In genomic region chr17:17684901-17685774, GRCh38 we compare ENCODE assay signal across 9 cellular contexts.
DNase-seq lines count a peak whose midpoint lies in the region; TF ChIP-seq lines count a peak whose summit lies in the region.
"Had no signal": no experiment of that assay in that cellular context is flagged by ENCODE, and none has a peak within 500 bp of the region (broad histone marks: within the 10 kb centered on the region; RNA-seq: fewer than 3 reads in every experiment).

No MANE protein-coding gene starts in this region.

- peak overlapping the region in 9 of 11 experiments; percentile 26 to 73 (median 70); a peak in 14 of 22 replicates for H3K9ac ChIP-seq in BLaER1 treated with 17β-estradiol and CSF1 and Interleukin-3, amounts not matched to agents 10 nM and 100 nM
- peak overlapping the region in 1 of 2 donors; percentile 44 for H3K9ac ChIP-seq in duodenal mucosa (ENCODE audit: low read depth in 1 of 2, low read length in 2 of 2)

- H3K9me3 ChIP-seq in BLaER1 treated with 17β-estradiol and CSF1 and Interleukin-3, amounts not matched to agents 10 nM and 100 nM (replicated peaks in 1 of 11): no peaks in the 10 kb centered on the region
- no peaks in the 10 kb centered on the region for H3K9me3 ChIP-seq in duodenal mucosa (ENCODE audit: control insufficient read depth in 1 of 2, low read length in 2 of 2)

- peaks cover 58 to 78% (median 73%) of the 10 kb centered on the region in 10 experiments for H3K4me1 ChIP-seq in BLaER1 treated with 17β-estradiol and CSF1 and Interleukin-3, amounts not matched to agents 10 nM and 100 nM
- H3K4me1 ChIP-seq in duodenal mucosa (ENCODE audit: control insufficient read depth in 1 of 2, insufficient read depth in 2 of 2, low read length in 2 of 2): peaks cover 26 to 35% of the 10 kb centered on the region in 2 donors

- DNase-seq in NCI-H2081 treated with DMSO at 0.1 percent for 48 hours (lab: John Stamatoyannopoulos, UW): peak; percentile 36
- no peak for DNase-seq in NCI-H524 treated with DMSO at 0.1 percent for 48 hours (lab: John Stamatoyannopoulos, UW)
- no peak for DNase-seq in GF-D8 (lab: John Stamatoyannopoulos, UW)
- DNase-seq in cortex of kidney (lab: John Stamatoyannopoulos, UW): no peak
- DNase-seq in ACHN: no peak

- peak overlapping the region in 9 of 11 experiments; percentile 4 to 89 (median 63); a peak in 16 of 22 replicates for H3K27ac ChIP-seq in BLaER1 treated with 17β-estradiol and CSF1 and Interleukin-3, amounts not matched to agents 10 nM and 100 nM
- H3K27ac ChIP-seq in duodenal mucosa (ENCODE audit: low read depth, low read length): peak overlapping the region; percentile 23
- H3K27ac ChIP-seq: cardiac muscle cell had no signal

- H3K4me2 ChIP-seq in BLaER1 treated with 17β-estradiol and CSF1 and Interleukin-3, amounts not matched to agents 10 nM and 100 nM: peak overlapping the region; percentile 79 to 99 (median 97)

- H3K36me3 ChIP-seq in BLaER1 treated with 17β-estradiol and CSF1 and Interleukin-3, amounts not matched to agents 10 nM and 100 nM: peaks cover 0 to 21% (median 5%) of the 10 kb centered on the region in 11 experiments; a peak in 7 of 22 replicates
- H3K36me3 ChIP-seq in duodenal mucosa (ENCODE audit: control insufficient read depth in 1 of 2, insufficient read depth in 2 of 2, low read length in 2 of 2): no peaks in the 10 kb centered on the region
- H3K36me3 ChIP-seq: cardiac muscle cell had no signal

- peaks cover 8% of the 10 kb centered on the region for H3K27me3 Mint-ChIP-seq in nephron (ENCODE audit: low read depth)

- in situ Hi-C loops in ACHN (cut with HindIII; ENCODE audit: low pct_ligation_motif_present, low pct_unique_long_range_greater_than_20kb, low sequenced_read_pairs): no loop called here

- H3K4me1 Mint-ChIP-seq in nephron: peaks cover 53% of the 10 kb centered on the region

- no peak for TF ChIP-seq CTCF in nephron (IDR thresholded peaks at IDR 0.05; ENCODE audit: unreplicated experiment in 3 of 3)

- peaks cover 45 to 75% (median 67%) of the 10 kb centered on the region in 11 experiments; a peak in 21 of 22 replicates for H4K20me1 ChIP-seq in BLaER1 treated with 17β-estradiol and CSF1 and Interleukin-3, amounts not matched to agents 10 nM and 100 nM

- peak overlapping the region; percentile 83 to 94 (median 92) for H3K27ac Mint-ChIP-seq in nephron

- H3K4me3 Mint-ChIP-seq in nephron: peak overlapping the region; percentile 46 to 94 (median 71)

- no peaks in the 10 kb centered on the region for H3K36me3 Mint-ChIP-seq in nephron (ENCODE audit: low read depth)

- no peaks in the 10 kb centered on the region for H3K27me3 ChIP-seq in BLaER1 treated with 17β-estradiol and CSF1 and Interleukin-3, amounts not matched to agents 10 nM and 100 nM
- no peaks in the 10 kb centered on the region for H3K27me3 ChIP-seq in duodenal mucosa (ENCODE audit: control insufficient read depth in 1 of 2, insufficient read depth in 2 of 2, low read length in 2 of 2)

- H3K9me3 Mint-ChIP-seq in nephron: no peaks in the 10 kb centered on the region

- H3K4me3 ChIP-seq in BLaER1 treated with 17β-estradiol and CSF1 and Interleukin-3, amounts not matched to agents 10 nM and 100 nM: peak overlapping the region in 4 of 10 experiments; percentile 12 to 51 (median 24); a peak in 4 of 20 replicates
- H3K4me3 ChIP-seq in duodenal mucosa (ENCODE audit: low read depth in 1 of 2, low read length in 2 of 2): peak overlapping the region in 1 of 2 donors; percentile 24
- H3K4me3 ChIP-seq: cardiac muscle cell had no signal
